In genomic region chr4:41322613-41323012, GRCh38 we compare ENCODE assay signal across 23 cellular contexts.
"Had no signal": no experiment of that assay in that cellular context is flagged by ENCODE, and none has a peak within 500 bp of the region (broad histone marks: within the 10 kb centered on the region; RNA-seq: fewer than 3 reads in every experiment).

No MANE protein-coding gene starts in this region.

- ATAC-seq: activated CD4-positive, CD25-positive, alpha-beta regulatory T cell treated with anti-CD3 and anti-CD28 coated beads, Interleukin-2, amount 50 U/mL, for 24 hours; activated CD8-positive, alpha-beta T cell treated with anti-CD3 and anti-CD28 coated beads for 36 hours; activated T-cell treated with anti-CD3 and anti-CD28 coated beads, Interleukin-2, amount 50 U/mL, for 72 hours; T-cell had no signal

- H3K9me3 ChIP-seq: breast epithelium, Peyer's patch had no signal

- H3K27me3 Mint-ChIP-seq: activated naive CD8-positive, alpha-beta T cell treated with anti-CD3 and anti-CD28 coated beads for 36 hours had no signal

- H3K36me3 ChIP-seq: breast epithelium, Peyer's patch had no signal

- H3K9me3 Mint-ChIP-seq: activated naive CD4-positive, alpha-beta T cell treated with anti-CD3 and anti-CD28 coated beads, Interleukin-2, amount 10 ng/mL, durations not matched to agents 7 days and 5 days; activated naive CD8-positive, alpha-beta T cell treated with anti-CD3 and anti-CD28 coated beads for 36 hours; activated T-helper 2 cell treated with anti-CD3 and anti-CD28 coated beads, Interferon-gamma antibody, Interleukin-2, Interleukin-4, amounts not matched to agents 10 μg/mL and 5 μg/mL and 100 μg/mL, durations not matched to agents 14 hours and 24 hours and 36 hours had no signal

- DNase-seq: activated CD4-positive, alpha-beta T cell treated with anti-CD3 and anti-CD28 coated beads for 4 hours; activated CD8-positive, alpha-beta memory T cell treated with anti-CD3 and anti-CD28 coated beads, Interleukin-2, amount 50 U/mL, for 4 hours; activated CD8-positive, alpha-beta T cell treated with anti-CD3 and anti-CD28 coated beads for 36 hours; activated gamma-delta T cell treated with Interleukin-2 at 50 U/mL for 16 hours; activated naive CD4-positive, alpha-beta T cell treated with anti-CD3 and anti-CD28 coated beads, Interleukin-2, amount 10 ng/mL, durations not matched to agents 7 days and 5 days; activated naive CD8-positive, alpha-beta T cell treated with anti-CD3 and anti-CD28 coated beads for 36 hours; activated T-cell treated with anti-CD3 and anti-CD28 coated beads, Interleukin-2, amount 50 U/mL, for 72 hours; caudate nucleus; cortex of kidney; NCI-H1092; NCI-H1417; NCI-H1694; NCI-H2029; NCI-H2107; NCI-H2171 treated with DMSO at 0.1 percent for 48 hours; NCI-H345; NCI-H510A; Peyer's patch; SHP77; T-cell had no signal

- H3K4me1 Mint-ChIP-seq: activated naive CD4-positive, alpha-beta T cell treated with anti-CD3 and anti-CD28 coated beads, Interleukin-2, amount 10 ng/mL, durations not matched to agents 7 days and 5 days; activated naive CD8-positive, alpha-beta T cell treated with anti-CD3 and anti-CD28 coated beads for 36 hours; T-cell had no signal

- H3K27ac Mint-ChIP-seq: activated CD8-positive, alpha-beta T cell treated with anti-CD3 and anti-CD28 coated beads for 36 hours; activated naive CD4-positive, alpha-beta T cell treated with anti-CD3 and anti-CD28 coated beads, Interleukin-2, amount 10 ng/mL, durations not matched to agents 7 days and 5 days; activated naive CD8-positive, alpha-beta T cell treated with anti-CD3 and anti-CD28 coated beads for 36 hours; activated T-cell treated with anti-CD3 and anti-CD28 coated beads, Interleukin-2, amount 50 U/mL, for 72 hours; activated T-helper 2 cell treated with anti-CD3 and anti-CD28 coated beads, Interferon-gamma antibody, Interleukin-2, Interleukin-4, amounts not matched to agents 10 μg/mL and 5 μg/mL and 100 μg/mL, durations not matched to agents 14 hours and 24 hours and 36 hours; T-cell had no signal

- H3K27ac ChIP-seq: breast epithelium, Peyer's patch had no signal

- H3K4me1 ChIP-seq: Peyer's patch had no signal

- H3K4me3 Mint-ChIP-seq: activated CD8-positive, alpha-beta T cell treated with anti-CD3 and anti-CD28 coated beads for 36 hours; activated naive CD4-positive, alpha-beta T cell treated with anti-CD3 and anti-CD28 coated beads, Interleukin-2, amount 10 ng/mL, durations not matched to agents 7 days and 5 days; activated naive CD8-positive, alpha-beta T cell treated with anti-CD3 and anti-CD28 coated beads for 36 hours; activated T-cell treated with anti-CD3 and anti-CD28 coated beads, Interleukin-2, amount 50 U/mL, for 72 hours; T-cell had no signal

- H3K4me3 ChIP-seq: breast epithelium, Peyer's patch had no signal

- H3K27me3 ChIP-seq: breast epithelium, Peyer's patch had no signal

- H3K36me3 Mint-ChIP-seq: activated naive CD4-positive, alpha-beta T cell treated with anti-CD3 and anti-CD28 coated beads, Interleukin-2, amount 10 ng/mL, durations not matched to agents 7 days and 5 days; activated naive CD8-positive, alpha-beta T cell treated with anti-CD3 and anti-CD28 coated beads for 36 hours; T-cell had no signal
